In genomic region chr1:179002552-179003345, GRCh38 we compare ENCODE assay signal across 1 cellular context.
A peak's percentile ranks its signal among the peaks of the same experiment; 100 is the strongest.
TF ChIP-seq lines count a peak whose summit lies in the region.

No MANE protein-coding gene starts in this region.

TF ChIP-seq in HepG2, 621 proteins besides CTCF, POLR2A, EP300 and RAD21 (continued from another document and continues in another):
- peak; percentile 73; the same call in 1 of the 2 replicates for TF ChIP-seq THAP9 (CRISPR knock-in tag; IDR thresholded peaks at IDR 0.05; ENCODE audit: borderline replicate concordance)
- TF ChIP-seq ZBTB39 (CRISPR knock-in tag; IDR thresholded peaks at IDR 0.05) = 0 out of 2 replicates have a peak, but pooled peaks have one; percentile 43
- TF ChIP-seq SOX6 (IDR thresholded peaks at IDR 0.05) = no peak
- peak; percentile 75 for TF ChIP-seq SOX6 (CRISPR knock-in tag; IDR thresholded peaks at IDR 0.05)
- peak; percentile 17; the same call in 1 of the 2 replicates for TF ChIP-seq HDAC2 (CRISPR knock-in tag; IDR thresholded peaks at IDR 0.05)
- no peak for TF ChIP-seq ZUFSP (CRISPR knock-in tag; IDR thresholded peaks at IDR 0.05; ENCODE audit: borderline replicate concordance)
- TF ChIP-seq ARID4A (CRISPR knock-in tag; IDR thresholded peaks at IDR 0.05; ENCODE audit: borderline replicate concordance) = peak; percentile 46; the same call in 1 of the 2 replicates
- no peak for TF ChIP-seq ZSCAN30 (CRISPR knock-in tag; IDR thresholded peaks at IDR 0.05)
- TF ChIP-seq KAT8 (CRISPR knock-in tag; IDR thresholded peaks at IDR 0.05) = 0 out of 2 replicates have a peak, but pooled peaks have one; percentile 23
- TF ChIP-seq HNF4G (IDR thresholded peaks at IDR 0.05; ENCODE audit: borderline replicate concordance, low read depth, low read length) = 0 out of 2 replicates have a peak, but pooled peaks have one; percentile 31
- no peak for TF ChIP-seq HNF4G (CRISPR knock-in tag; IDR thresholded peaks at IDR 0.05; ENCODE audit: borderline replicate concordance, low read depth)
- TF ChIP-seq, protein P1, sequence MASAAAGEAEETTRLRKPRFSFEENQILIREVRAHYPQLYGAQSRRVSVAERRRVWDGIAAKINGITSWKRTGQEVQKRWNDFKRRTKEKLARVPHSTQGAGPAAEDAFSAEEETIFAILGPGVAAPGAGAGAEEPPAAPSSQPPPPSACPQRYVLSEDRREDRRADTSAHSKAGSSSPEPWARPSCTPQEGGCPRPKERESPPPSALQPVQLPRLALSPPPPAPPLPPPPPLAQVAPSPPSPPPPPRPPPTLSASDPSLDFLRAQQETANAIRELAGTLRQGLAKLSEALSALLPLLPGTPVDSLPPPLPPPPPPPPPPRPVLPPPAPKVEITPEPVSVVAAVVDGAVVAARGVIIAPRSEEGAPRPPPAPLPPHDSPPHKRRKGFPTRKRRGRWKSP (CRISPR knock-in tag; IDR thresholded peaks at IDR 0.05) = 0 out of 2 replicates have a peak, but pooled peaks have one; percentile 14
- TF ChIP-seq MXD1 (CRISPR knock-in tag; IDR thresholded peaks at IDR 0.05) = no peak; the same call in 1 of the 2 replicates
- TF ChIP-seq, protein P2, sequence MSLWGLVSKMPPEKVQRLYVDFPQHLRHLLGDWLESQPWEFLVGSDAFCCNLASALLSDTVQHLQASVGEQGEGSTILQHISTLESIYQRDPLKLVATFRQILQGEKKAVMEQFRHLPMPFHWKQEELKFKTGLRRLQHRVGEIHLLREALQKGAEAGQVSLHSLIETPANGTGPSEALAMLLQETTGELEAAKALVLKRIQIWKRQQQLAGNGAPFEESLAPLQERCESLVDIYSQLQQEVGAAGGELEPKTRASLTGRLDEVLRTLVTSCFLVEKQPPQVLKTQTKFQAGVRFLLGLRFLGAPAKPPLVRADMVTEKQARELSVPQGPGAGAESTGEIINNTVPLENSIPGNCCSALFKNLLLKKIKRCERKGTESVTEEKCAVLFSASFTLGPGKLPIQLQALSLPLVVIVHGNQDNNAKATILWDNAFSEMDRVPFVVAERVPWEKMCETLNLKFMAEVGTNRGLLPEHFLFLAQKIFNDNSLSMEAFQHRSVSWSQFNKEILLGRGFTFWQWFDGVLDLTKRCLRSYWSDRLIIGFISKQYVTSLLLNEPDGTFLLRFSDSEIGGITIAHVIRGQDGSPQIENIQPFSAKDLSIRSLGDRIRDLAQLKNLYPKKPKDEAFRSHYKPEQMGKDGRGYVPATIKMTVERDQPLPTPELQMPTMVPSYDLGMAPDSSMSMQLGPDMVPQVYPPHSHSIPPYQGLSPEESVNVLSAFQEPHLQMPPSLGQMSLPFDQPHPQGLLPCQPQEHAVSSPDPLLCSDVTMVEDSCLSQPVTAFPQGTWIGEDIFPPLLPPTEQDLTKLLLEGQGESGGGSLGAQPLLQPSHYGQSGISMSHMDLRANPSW (CRISPR knock-in tag; IDR thresholded peaks at IDR 0.05; ENCODE audit: borderline replicate concordance) = no peak
- TF ChIP-seq, protein P3, sequence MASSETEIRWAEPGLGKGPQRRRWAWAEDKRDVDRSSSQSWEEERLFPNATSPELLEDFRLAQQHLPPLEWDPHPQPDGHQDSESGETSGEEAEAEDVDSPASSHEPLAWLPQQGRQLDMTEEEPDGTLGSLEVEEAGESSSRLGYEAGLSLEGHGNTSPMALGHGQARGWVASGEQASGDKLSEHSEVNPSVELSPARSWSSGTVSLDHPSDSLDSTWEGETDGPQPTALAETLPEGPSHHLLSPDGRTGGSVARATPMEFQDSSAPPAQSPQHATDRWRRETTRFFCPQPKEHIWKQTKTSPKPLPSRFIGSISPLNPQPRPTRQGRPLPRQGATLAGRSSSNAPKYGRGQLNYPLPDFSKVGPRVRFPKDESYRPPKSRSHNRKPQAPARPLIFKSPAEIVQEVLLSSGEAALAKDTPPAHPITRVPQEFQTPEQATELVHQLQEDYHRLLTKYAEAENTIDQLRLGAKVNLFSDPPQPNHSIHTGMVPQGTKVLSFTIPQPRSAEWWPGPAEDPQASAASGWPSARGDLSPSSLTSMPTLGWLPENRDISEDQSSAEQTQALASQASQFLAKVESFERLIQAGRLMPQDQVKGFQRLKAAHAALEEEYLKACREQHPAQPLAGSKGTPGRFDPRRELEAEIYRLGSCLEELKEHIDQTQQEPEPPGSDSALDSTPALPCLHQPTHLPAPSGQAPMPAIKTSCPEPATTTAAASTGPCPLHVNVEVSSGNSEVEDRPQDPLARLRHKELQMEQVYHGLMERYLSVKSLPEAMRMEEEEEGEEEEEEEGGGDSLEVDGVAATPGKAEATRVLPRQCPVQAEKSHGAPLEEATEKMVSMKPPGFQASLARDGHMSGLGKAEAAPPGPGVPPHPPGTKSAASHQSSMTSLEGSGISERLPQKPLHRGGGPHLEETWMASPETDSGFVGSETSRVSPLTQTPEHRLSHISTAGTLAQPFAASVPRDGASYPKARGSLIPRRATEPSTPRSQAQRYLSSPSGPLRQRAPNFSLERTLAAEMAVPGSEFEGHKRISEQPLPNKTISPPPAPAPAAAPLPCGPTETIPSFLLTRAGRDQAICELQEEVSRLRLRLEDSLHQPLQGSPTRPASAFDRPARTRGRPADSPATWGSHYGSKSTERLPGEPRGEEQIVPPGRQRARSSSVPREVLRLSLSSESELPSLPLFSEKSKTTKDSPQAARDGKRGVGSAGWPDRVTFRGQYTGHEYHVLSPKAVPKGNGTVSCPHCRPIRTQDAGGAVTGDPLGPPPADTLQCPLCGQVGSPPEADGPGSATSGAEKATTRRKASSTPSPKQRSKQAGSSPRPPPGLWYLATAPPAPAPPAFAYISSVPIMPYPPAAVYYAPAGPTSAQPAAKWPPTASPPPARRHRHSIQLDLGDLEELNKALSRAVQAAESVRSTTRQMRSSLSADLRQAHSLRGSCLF (CRISPR knock-in tag; IDR thresholded peaks at IDR 0.05; ENCODE audit: borderline replicate concordance) = no peak
- TF ChIP-seq, protein P4, sequence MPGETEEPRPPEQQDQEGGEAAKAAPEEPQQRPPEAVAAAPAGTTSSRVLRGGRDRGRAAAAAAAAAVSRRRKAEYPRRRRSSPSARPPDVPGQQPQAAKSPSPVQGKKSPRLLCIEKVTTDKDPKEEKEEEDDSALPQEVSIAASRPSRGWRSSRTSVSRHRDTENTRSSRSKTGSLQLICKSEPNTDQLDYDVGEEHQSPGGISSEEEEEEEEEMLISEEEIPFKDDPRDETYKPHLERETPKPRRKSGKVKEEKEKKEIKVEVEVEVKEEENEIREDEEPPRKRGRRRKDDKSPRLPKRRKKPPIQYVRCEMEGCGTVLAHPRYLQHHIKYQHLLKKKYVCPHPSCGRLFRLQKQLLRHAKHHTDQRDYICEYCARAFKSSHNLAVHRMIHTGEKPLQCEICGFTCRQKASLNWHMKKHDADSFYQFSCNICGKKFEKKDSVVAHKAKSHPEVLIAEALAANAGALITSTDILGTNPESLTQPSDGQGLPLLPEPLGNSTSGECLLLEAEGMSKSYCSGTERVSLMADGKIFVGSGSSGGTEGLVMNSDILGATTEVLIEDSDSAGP (CRISPR knock-in tag; IDR thresholded peaks at IDR 0.05; ENCODE audit: borderline replicate concordance) = peak; percentile 72
- TF ChIP-seq ZNF350 (CRISPR knock-in tag; IDR thresholded peaks at IDR 0.05; ENCODE audit: borderline replicate concordance, low read depth) = peak; percentile 53; the same call in 1 of the 2 replicates
- TF ChIP-seq SPEN (CRISPR knock-in tag; IDR thresholded peaks at IDR 0.05; ENCODE audit: low read depth) = peak; percentile 36
- peak; percentile 80 for TF ChIP-seq ZNF687 (CRISPR knock-in tag; IDR thresholded peaks at IDR 0.05)
- peak; percentile 74; the same call in 1 of the 2 replicates for TF ChIP-seq HIVEP1 (CRISPR knock-in tag; IDR thresholded peaks at IDR 0.05)
